ENCODE assay signal across 18 cellular contexts in the genomic region with DNA sequence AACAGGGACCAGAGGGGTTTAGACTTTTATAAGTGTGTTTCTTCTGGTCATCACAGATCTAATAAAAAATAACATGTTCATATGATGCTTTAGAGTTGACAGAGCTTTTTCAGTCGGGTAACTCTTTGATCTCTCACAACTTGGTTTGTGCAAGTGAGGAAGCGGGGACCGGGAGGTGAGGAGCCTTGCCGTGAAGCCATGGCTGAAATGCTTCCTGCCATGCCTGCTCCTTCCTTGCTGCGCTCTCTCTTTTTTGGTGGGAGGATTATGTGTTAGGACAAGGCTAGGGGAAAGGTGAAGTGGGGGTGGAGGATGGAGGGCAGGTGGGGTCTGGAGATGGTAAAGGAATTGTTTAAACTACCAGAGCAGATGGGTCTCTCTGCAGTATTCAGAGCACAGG. TPM values are rescaled to one million over a fixed set of nuclear protein-coding genes. Genes with fewer than 3 reads are reported as not detected.
A peak's percentile ranks its signal among the peaks of the same experiment; 100 is the strongest.
DNase-seq lines count a peak whose midpoint lies in the region; FAIRE-seq and TF ChIP-seq lines count a peak whose summit lies in the region.
"Had no signal": no experiment of that assay in that cellular context is flagged by ENCODE, and none has a peak within 500 bp of the region (broad histone marks: within the 10 kb centered on the region; RNA-seq: fewer than 3 reads in every experiment).

No MANE protein-coding gene starts in this region.

- no peak overlapping the region for H4K8ac ChIP-seq in H1 (ENCODE audit: extremely low read depth, insufficient read depth, low read length)

- peaks cover 22 to 29% of the 10 kb centered on the region in 2 experiments for H4K20me1 ChIP-seq in H1 (replicated peaks in 1 of 2; ENCODE audit: control insufficient read depth in 1 of 2, insufficient read depth in 2 of 2, low read length in 2 of 2)

- no peak overlapping the region for H3K23ac ChIP-seq in H1 (ENCODE audit: insufficient read length)

- intact Hi-C loops in tibial artery (cut with DNase I; ENCODE audit: low total_unique reads): loop anchor here (10.0 kb wide), 1 partner anchor 623 kb away; no protein-coding TSS in a partner anchor

- DNase-seq in COLO668 (lab: John Stamatoyannopoulos, UW; ENCODE audit: unreplicated experiment): peak; percentile 52
- no peak for DNase-seq in HFFc6
- no peak for DNase-seq in H1 (ENCODE audit: low read depth in 1 of 2, low spot score in 2 of 2)
- DNase-seq in neural crest cell (ENCODE audit: low read depth, low spot score): no peak
- no peak for DNase-seq in cortex of kidney (lab: John Stamatoyannopoulos, UW)
- no peak for DNase-seq in globus pallidus (ENCODE audit: low spot score)
- DNase-seq in tibial artery: no peak
- no peak for DNase-seq in SHP77 treated with DMSO at 0.1 percent for 48 hours (lab: John Stamatoyannopoulos, UW)
- DNase-seq: activated CD4-positive, CD25-positive, alpha-beta regulatory T cell; effector memory CD8-positive, alpha-beta T cell; GOT3; Karpas-422; left cardiac atrium; NCI-H1436; NCI-H345; stimulated activated CD4-positive, alpha-beta T cell treated with anti-CD3 and anti-CD28 coated beads, Interleukin-2, amount 100 ng/mL, for 48 hours; T-helper 2 cell had no signal

- no peak overlapping the region for H2BK20ac ChIP-seq in H1 (ENCODE audit: low read length)

- WGBS in H1 (ENCODE audit: extremely low coverage in 1 of 2, insufficient coverage in 1 of 2, insufficient read length in 1 of 2, insufficient replicate concordance in 2 of 2, low coverage in 1 of 2, low lambda C conversion rate in 2 of 2, missing lambda C conversion rate in 1 of 2), 2 experiments: 52% methylated on average over 5 of the region's 5 CpGs; no CpG with 5 or more reads in 1 of the 2 experiments

- no peak for TF ChIP-seq EP300 in H1 (IDR thresholded peaks at IDR 0.05; ENCODE audit: borderline replicate concordance in 1 of 2, low read depth in 2 of 2, low read length in 2 of 2)

- H3K18ac ChIP-seq in H1 (ENCODE audit: extremely low read depth, low read length): no peak overlapping the region

- H3K4me1 Mint-ChIP-seq in HFFc6 (ENCODE audit: low read depth) (peaks cover 100% of the 10 kb centered on the region), neural crest cell (peaks cover 89% of the 10 kb centered on the region)

- H3K27me3 Mint-ChIP-seq in HFFc6 (ENCODE audit: insufficient read depth): peaks cover 5% of the 10 kb centered on the region
- H3K27me3 Mint-ChIP-seq in neural crest cell (ENCODE audit: low read depth): no peaks in the 10 kb centered on the region

- H3K4me3 Mint-ChIP-seq in HFFc6 (no peak overlapping the region), neural crest cell (peak overlapping the region; percentile 50)
- H3K4me3 Mint-ChIP-seq: effector memory CD8-positive, alpha-beta T cell had no signal

- H3K27ac Mint-ChIP-seq in HFFc6 (peak overlapping the region; percentile 100), neural crest cell (ENCODE audit: unreplicated experiment) (peak overlapping the region; percentile 64)
- H3K27ac Mint-ChIP-seq: effector memory CD8-positive, alpha-beta T cell had no signal

- no peaks in the 10 kb centered on the region for H3K36me3 ChIP-seq in H1 (ENCODE audit: control insufficient read depth in 2 of 4, insufficient read depth in 4 of 4, low read length in 3 of 4)
- H3K36me3 ChIP-seq in tibial artery: no peaks in the 10 kb centered on the region

- no peak overlapping the region; the same call in 1 of the 2 replicates for H2BK12ac ChIP-seq in H1 (ENCODE audit: low read depth, low read length)

- peak overlapping the region; percentile 50; the same call in 1 of the 2 replicates for H2BK5ac ChIP-seq in H1 (ENCODE audit: low read depth, low read length)

- H3K9me3 Mint-ChIP-seq in HFFc6: no peaks in the 10 kb centered on the region
- H3K9me3 Mint-ChIP-seq in neural crest cell: no peaks in the 10 kb centered on the region
- H3K9me3 Mint-ChIP-seq: effector memory CD8-positive, alpha-beta T cell had no signal

- H3K4me1 ChIP-seq in H1 (replicated peaks in 1 of 4; ENCODE audit: control insufficient read depth in 3 of 4, insufficient read depth in 4 of 4, low read length in 3 of 4) (peaks cover 12 to 39% (median 20%) of the 10 kb centered on the region in 4 experiments), tibial artery (peaks cover 2 to 39% (median 28%) of the 10 kb centered on the region in 4 donors)

- H3K4me3 ChIP-seq in H1 (ENCODE audit: extremely low read depth in 1 of 4, insufficient read depth in 2 of 4, low read depth in 3 of 4, low read length in 4 of 4) (no peak overlapping the region), tibial artery (no peak overlapping the region)

- TF ChIP-seq POLR2A in H1 (IDR thresholded peaks at IDR 0.05; ENCODE audit: control extremely low read depth in 1 of 2, low read depth in 2 of 2, low read length in 2 of 2): no peak

- H2AFZ ChIP-seq in H1 (ENCODE audit: low read length): no peak overlapping the region

- no peak for FAIRE-seq in H1 (lab: Jason Lieb, UNC)
- FAIRE-seq: D721Med had no signal

- no peak overlapping the region for H3K9ac ChIP-seq in H1 (replicated peaks in 1 of 4; ENCODE audit: extremely low read depth in 1 of 4, low read depth in 3 of 4, low read length in 3 of 4)

- H3K27ac ChIP-seq in H1 (ENCODE audit: low read depth, low read length) (no peak overlapping the region), tibial artery (no peak overlapping the region)

- H3K27me3 ChIP-seq in H1 (replicated peaks in 1 of 4; ENCODE audit: control insufficient read depth in 3 of 4, extremely low read depth in 1 of 4, insufficient read depth in 3 of 4, low read length in 3 of 4) (no peaks in the 10 kb centered on the region), tibial artery (no peaks in the 10 kb centered on the region)

- no peak overlapping the region for H4K91ac ChIP-seq in H1 (replicated peaks; ENCODE audit: insufficient read length, low read length)

- H3K4me2 ChIP-seq in H1 (ENCODE audit: insufficient read depth in 1 of 2, low read depth in 2 of 2, low read length in 2 of 2): peak overlapping the region; percentile 27 to 32

- CTCF ChIA-PET in H1 (lab: Charles Lee; ENCODE audit: partially characterized antibody): interaction anchor here (0.6 to 1.1 kb wide), 3 partner anchors 43 to 192 kb away, joined by 3 read pairs; no protein-coding TSS in a partner anchor

- TF ChIP-seq CTCF in HFFc6 (IDR thresholded peaks at IDR 0.05) (no peak), H1 (IDR thresholded peaks at IDR 0.05; ENCODE audit: control extremely low read depth in 1 of 3, insufficient read depth in 1 of 3, low read depth in 1 of 3, low read length in 3 of 3) (no peak), neural crest cell (conservative IDR thresholded peaks at IDR 0.05) (no peak), tibial artery (IDR thresholded peaks at IDR 0.05) (no peak)

- POLR2A ChIA-PET in H1 (lab: Charles Lee; ENCODE audit: partially characterized antibody): interaction anchor here (1.1 kb wide), 2 partner anchors 20 to 167 kb away, joined by 3 read pairs; no protein-coding TSS in a partner anchor

- H3K4ac ChIP-seq in H1 (replicated peaks; ENCODE audit: insufficient read length, low read depth, low read length): no peak overlapping the region

- H3K23me2 ChIP-seq in H1 (ENCODE audit: low read depth, low read length): no peaks in the 10 kb centered on the region; the same call in 1 of the 2 replicates

- peaks cover 14% of the 10 kb centered on the region for H3K79me1 ChIP-seq in H1 (ENCODE audit: low read depth, low read length)

- no peak overlapping the region for H2AK5ac ChIP-seq in H1 (ENCODE audit: low read depth, low read length)

- H3K14ac ChIP-seq in H1 (ENCODE audit: insufficient read length): no peak overlapping the region

- H3K56ac ChIP-seq in H1 (replicated peaks; ENCODE audit: insufficient read length, low read depth, low read length): no peak overlapping the region

- H3K36me3 Mint-ChIP-seq in HFFc6 (ENCODE audit: low read depth) (peaks cover 17% of the 10 kb centered on the region), neural crest cell (ENCODE audit: low read depth) (no peaks in the 10 kb centered on the region)

- no peak for TF ChIP-seq RAD21 in H1 (IDR thresholded peaks at IDR 0.05 in 1 of 2, conservative IDR thresholded peaks at IDR 0.05 in 1 of 2; ENCODE audit: low read depth in 2 of 2, low read length in 2 of 2)

- H4K5ac ChIP-seq in H1 (ENCODE audit: insufficient read length, low read depth, low read length): no peak overlapping the region

- no peak overlapping the region for H2BK15ac ChIP-seq in H1 (ENCODE audit: low read length)

- H2BK120ac ChIP-seq in H1 (replicated peaks; ENCODE audit: low read depth, low read length): no peak overlapping the region

- H3K79me2 ChIP-seq in H1 (ENCODE audit: control insufficient read depth in 1 of 2, insufficient read depth in 2 of 2, low read length in 2 of 2): peaks cover 14 to 98% of the 10 kb centered on the region in 2 experiments

- no peaks in the 10 kb centered on the region for H3K9me3 ChIP-seq in H1 (ENCODE audit: insufficient read depth in 2 of 2, low read depth in 1 of 2, low read length in 1 of 2)
- H3K9me3 ChIP-seq in tibial artery: no peaks in the 10 kb centered on the region

TF ChIP-seq in H1, 55 proteins besides CTCF, POLR2A, EP300 and RAD21:
- no peak for TF ChIP-seq CREB1 (IDR thresholded peaks at IDR 0.05)
TF ChIP-seq in H1: peak in this region for 0.

RNA-seq across cellular contexts. Expression of a gene that starts 23.8 kb away (rescaled TPM):
- total RNA-seq in HFFc6 (2021; fragmentation: NEBNext Ultra II Directional; extraction: Animal tissue kit (Norgen Biotek cat#: 25700)): 100 to 1,000 TPM; 218 to 252 (median 227) TPM
- 62.8 and 67.4 TPM in 2 replicates for total RNA-seq in H1 (2021; fragmentation: NEBNext Ultra II Directional; extraction: Animal tissue kit (Norgen Biotek cat#: 25700))
- 15.6 and 17.2 TPM in 2 replicates for polyA plus RNA-seq in H1 (2011; rRNA removed)
- polyA plus RNA-seq in H1 (2011; cell fraction: cytosol; rRNA removed): 19.0 TPM
- polyA plus RNA-seq in H1 (2011; cell fraction: nucleus; rRNA removed): 31.2 TPM
- 15.4 to 30.4 TPM (median 23.4 TPM) in 4 replicates for polyA plus RNA-seq in H1 (2012, experiment 1 of 2)
- polyA plus RNA-seq in H1 (2012, experiment 2 of 2): 1.0 TPM
- polyA plus RNA-seq in H1 (2013, experiment 1 of 2): 20.0 TPM
- polyA plus RNA-seq in H1 (2013, experiment 2 of 2): 19.5 TPM
- 54.9 and 60.0 TPM in 2 replicates for polyA minus RNA-seq in H1 (2011; rRNA and poly(A)+ RNA removed)
- polyA minus RNA-seq in H1 (2011; cell fraction: cytosol; rRNA and poly(A)+ RNA removed): 29.1 TPM
- polyA minus RNA-seq in H1 (2011; cell fraction: nucleus; rRNA and poly(A)+ RNA removed): 73.7 TPM
- 84.1 and 87.3 TPM in 2 replicates for total RNA-seq in neural crest cell
